In genomic region chr14:91350813-91351507, GRCh38 we compare ENCODE assay signal across 1 cellular context.
TF ChIP-seq lines count a peak whose summit lies in the region.

No MANE protein-coding gene starts in this region.

TF ChIP-seq in GM23338, 12 proteins besides CTCF, POLR2A, EP300 and RAD21 (continued from another document):
- TF ChIP-seq ZNF462 (CRISPR knock-in tag; IDR thresholded peaks at IDR 0.05) (no peak), POLR2AphosphoS5 (IDR thresholded peaks at IDR 0.05; ENCODE audit: low read depth) (no peak)
